In the genomic region with DNA sequence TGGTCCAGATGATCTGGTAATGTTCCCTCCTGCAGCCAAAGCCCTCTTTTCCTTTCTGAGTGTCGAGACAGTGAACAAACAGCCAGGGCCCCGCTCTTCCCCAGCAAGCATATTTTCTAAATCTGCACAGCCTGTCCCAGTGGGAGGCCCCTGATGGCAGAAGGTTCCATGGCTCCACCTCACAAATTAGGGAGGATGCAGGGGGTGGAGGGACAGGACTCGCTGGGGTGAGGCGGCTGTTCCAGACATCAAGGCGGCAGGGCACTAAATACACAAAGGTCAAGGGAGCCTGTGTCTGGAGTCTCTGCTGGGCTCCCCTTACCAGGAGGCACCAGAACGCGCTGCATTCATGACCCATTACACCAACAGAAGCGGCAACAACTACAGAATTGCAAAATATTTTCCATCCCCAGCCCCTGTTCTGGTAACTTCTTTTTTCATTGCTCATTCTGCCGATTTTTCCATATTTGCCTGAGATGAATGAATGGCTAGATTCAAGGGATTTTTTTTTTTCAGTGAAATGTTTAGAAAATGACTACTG, we compare ENCODE assay signal across 12 cellular contexts. TPM values are rescaled to one million over a fixed set of nuclear protein-coding genes. Genes with fewer than 3 reads are reported as not detected.
DNase-seq lines count a peak whose midpoint lies in the region; ATAC-seq and TF ChIP-seq lines count a peak whose summit lies in the region.
"Had no signal": no experiment of that assay in that cellular context is flagged by ENCODE, and none has a peak within 500 bp of the region (broad histone marks: within the 10 kb centered on the region; RNA-seq: fewer than 3 reads in every experiment).

No MANE protein-coding gene starts in this region.

- peaks cover 6% of the 10 kb centered on the region for H3K4me1 ChIP-seq in upper lobe of right lung

- TF ChIP-seq CTCF in coronary artery (IDR thresholded peaks at IDR 0.05) (no peak), mesothelial cell of epicardium (IDR thresholded peaks at IDR 0.05; ENCODE audit: unreplicated experiment) (no peak), upper lobe of right lung (IDR thresholded peaks at IDR 0.05) (no peak)

- H3K27ac ChIP-seq in coronary artery (peak overlapping the region; percentile 4 to 82), upper lobe of right lung (peak overlapping the region; percentile 36)

- peak overlapping the region; percentile 52 for H3K27ac Mint-ChIP-seq in mesothelial cell of epicardium
- H3K27ac Mint-ChIP-seq: activated CD4-positive, alpha-beta T cell treated with anti-CD3 and anti-CD28 coated beads for 36 hours; stimulated activated memory B cell treated with anti-CD40 and anti-IgM and Interleukin-4, amounts not matched to agents 10 μg/mL and 1 μg/mL and 100 μg/mL, for 72 hours had no signal

- no peaks in the 10 kb centered on the region for H3K9me3 ChIP-seq in upper lobe of right lung

- ATAC-seq in upper lobe of right lung, result peak; percentile 56
- no peak for ATAC-seq in HG02763 (IDR thresholded peaks at IDR 0.05; ENCODE audit: unreplicated experiment)
- ATAC-seq in GM19455 (IDR thresholded peaks at IDR 0.05; ENCODE audit: unreplicated experiment), result no peak
- ATAC-seq in HG02973 (IDR thresholded peaks at IDR 0.05; ENCODE audit: unreplicated experiment), result no peak
- ATAC-seq: activated CD4-positive, alpha-beta T cell treated with anti-CD3 and anti-CD28 coated beads for 36 hours; stimulated activated memory B cell treated with anti-CD40 and anti-IgM and Interleukin-4, amounts not matched to agents 10 μg/mL and 1 μg/mL and 100 μg/mL, for 72 hours had no signal

- no peaks in the 10 kb centered on the region for H3K27me3 Mint-ChIP-seq in mesothelial cell of epicardium (ENCODE audit: low read depth)

- H3K9me3 Mint-ChIP-seq in mesothelial cell of epicardium, result peaks cover 9% of the 10 kb centered on the region

- H3K36me3 Mint-ChIP-seq in mesothelial cell of epicardium, result no peaks in the 10 kb centered on the region
- H3K36me3 Mint-ChIP-seq: stimulated activated memory B cell treated with anti-CD40 and anti-IgM and Interleukin-4, amounts not matched to agents 10 μg/mL and 1 μg/mL and 100 μg/mL, for 72 hours had no signal

- peak; percentile 77 for DNase-seq in NCI-H1694 treated with DMSO at 0.1 percent for 48 hours (lab: John Stamatoyannopoulos, UW)
- peak; percentile 85 for DNase-seq in coronary artery (ENCODE audit: low spot score)
- no peak for DNase-seq in mesothelial cell of epicardium (ENCODE audit: low spot score in 2 of 2, unreplicated experiment in 2 of 2)
- no peak for DNase-seq in upper lobe of right lung
- DNase-seq: activated CD4-positive, alpha-beta T cell treated with anti-CD3 and anti-CD28 coated beads for 36 hours; HCEC 1CT; NCI-H1436; SHP77 had no signal

- intact Hi-C loops in upper lobe of right lung (cut with DNase I), result no loop called here

- peaks cover 40% of the 10 kb centered on the region for H3K4me1 Mint-ChIP-seq in mesothelial cell of epicardium
- H3K4me1 Mint-ChIP-seq: activated CD4-positive, alpha-beta T cell treated with anti-CD3 and anti-CD28 coated beads for 36 hours had no signal

- H3K4me3 ChIP-seq in coronary artery (no peak overlapping the region), upper lobe of right lung (no peak overlapping the region)

- no peaks in the 10 kb centered on the region for H3K27me3 ChIP-seq in upper lobe of right lung

- no peak overlapping the region for H3K4me3 Mint-ChIP-seq in mesothelial cell of epicardium
- H3K4me3 Mint-ChIP-seq: activated CD4-positive, alpha-beta T cell treated with anti-CD3 and anti-CD28 coated beads for 36 hours; stimulated activated memory B cell treated with anti-CD40 and anti-IgM and Interleukin-4, amounts not matched to agents 10 μg/mL and 1 μg/mL and 100 μg/mL, for 72 hours had no signal

- no peaks in the 10 kb centered on the region for H3K36me3 ChIP-seq in upper lobe of right lung

RNA-seq across cellular contexts. Expression of a gene that starts 27.0 kb away (rescaled TPM):
- total RNA-seq in mesothelial cell of epicardium (2.8 to 3.3 TPM (median 3.2 TPM) in 3 replicates), upper lobe of right lung (91.8 TPM)
- total RNA-seq: activated CD4-positive, alpha-beta T cell treated with anti-CD3 and anti-CD28 coated beads for 36 hours had no signal

RNA-seq across cellular contexts. Expression of a gene that starts 45.4 kb away (rescaled TPM):
- total RNA-seq in mesothelial cell of epicardium, result not detected in 3 replicates
- total RNA-seq in upper lobe of right lung, result not detected
- total RNA-seq: activated CD4-positive, alpha-beta T cell treated with anti-CD3 and anti-CD28 coated beads for 36 hours had no signal

Comparison
In these comparisons a context has a peak if more than half of its experiments do, and no peak if none do; other contexts are left out.
1. DNase-seq: peak in NCI-H1694 treated with DMSO at 0.1 percent for 48 hours (single experiment) and coronary artery (single experiment); none in mesothelial cell of epicardium (0 of 2) and upper lobe of right lung (single experiment).
2. RNA of a gene that starts 27.0 kb away (total RNA-seq): 91.8 TPM in upper lobe of right lung (single experiment); 2.8 to 3.3 TPM in mesothelial cell of epicardium; every median in the first group is over 10 times any median in the second.